7 cellular contexts compared by ENCODE assay signal in genomic region chr14:51828017-51828797, GRCh38. TPM values are rescaled to one million over a fixed set of nuclear protein-coding genes. Genes with fewer than 3 reads are reported as not detected.
DNase-seq lines count a peak whose midpoint lies in the region; ATAC-seq and TF ChIP-seq lines count a peak whose summit lies in the region.

No MANE protein-coding gene starts in this region.

- H3K9me2 ChIP-seq in PC-3 (replicated peaks; ENCODE audit: low read length), result no peaks in the 10 kb centered on the region; the same call in 1 of the 2 replicates

- H3K9ac ChIP-seq in PC-3 (ENCODE audit: low read length), result peak overlapping the region; percentile 57

- no peaks in the 10 kb centered on the region for H3K79me2 ChIP-seq in PC-3 (ENCODE audit: low read length)

- H3K4me1 ChIP-seq in PC-3 (ENCODE audit: insufficient read depth, low read length), result peaks cover 31% of the 10 kb centered on the region

- ATAC-seq in GM18868 (IDR thresholded peaks at IDR 0.05; ENCODE audit: unreplicated experiment), result peak; percentile 100
- peak; percentile 83 for ATAC-seq in HG02884 (IDR thresholded peaks at IDR 0.05; ENCODE audit: unreplicated experiment)
- ATAC-seq in PC-3, result peak; percentile 98
- ATAC-seq in GM21526 (IDR thresholded peaks at IDR 0.05; ENCODE audit: low FRiP score, unreplicated experiment), result no peak

- peak overlapping the region; percentile 10 for H3K27ac Mint-ChIP-seq in activated T-cell treated with anti-CD3 and anti-CD28 coated beads, Interleukin-2, amount 50 U/mL, for 24 hours

- DNase-seq in PC-3, result peak; percentile 94
- DNase-seq in activated T-cell treated with anti-CD3 and anti-CD28 coated beads, Interleukin-2, amount 50 U/mL, for 24 hours, result peak; percentile 75
- peak; percentile 34 for DNase-seq in iPS-NIHi11 (ENCODE audit: low spot score)
- peak; percentile 56 to 68 for DNase-seq in stimulated activated CD8-positive, alpha-beta memory T cell treated with anti-CD3 and anti-CD28 coated beads, Interleukin-7, amount 100 ng/mL, for 4 hours (ENCODE audit: low read depth in 2 of 2)

- intact Hi-C loops in PC-3 (cut with micrococcal nuclease), result loop anchor here (1.0 to 10.0 kb wide), 6 partner anchors 45 to 447 kb away; no protein-coding TSS in a partner anchor

- H2AFZ ChIP-seq in PC-3 (ENCODE audit: low read length), result peak overlapping the region; percentile 61

- H3F3A ChIP-seq in PC-3 (ENCODE audit: low read length, unreplicated experiment), result peaks cover 9% of the 10 kb centered on the region

- peak; percentile 22; the same call in 1 of the 2 replicates for TF ChIP-seq CTCF in PC-3 (conservative IDR thresholded peaks at IDR 0.05; ENCODE audit: low read depth, low read length)

- H3K4me2 ChIP-seq in PC-3 (ENCODE audit: low read length), result peak overlapping the region; percentile 85

- BruUV-seq in PC-3 (replicated peaks; lab: Mats Ljungman, UMichigan), result no TSS peak

- peak overlapping the region; percentile 95 for H3K27ac ChIP-seq in PC-3 (ENCODE audit: low read length)

- peak overlapping the region; percentile 54; the same call in 1 of the 2 replicates for H3K4me3 ChIP-seq in PC-3 (ENCODE audit: low read length)

- H3K4me1 Mint-ChIP-seq in activated T-cell treated with anti-CD3 and anti-CD28 coated beads, Interleukin-2, amount 50 U/mL, for 24 hours (ENCODE audit: low read depth), result no peaks in the 10 kb centered on the region

- H4K20me1 ChIP-seq in PC-3 (ENCODE audit: low read length), result no peaks in the 10 kb centered on the region

- H3K36me3 Mint-ChIP-seq in activated T-cell treated with anti-CD3 and anti-CD28 coated beads, Interleukin-2, amount 50 U/mL, for 24 hours (ENCODE audit: low read depth), result no peaks in the 10 kb centered on the region

- no peaks in the 10 kb centered on the region for H3K36me3 ChIP-seq in PC-3 (ENCODE audit: low read depth, low read length)

- peak overlapping the region; percentile 29 for H3K4me3 Mint-ChIP-seq in activated T-cell treated with anti-CD3 and anti-CD28 coated beads, Interleukin-2, amount 50 U/mL, for 24 hours

- peaks cover 8% of the 10 kb centered on the region for H3K9me3 Mint-ChIP-seq in activated T-cell treated with anti-CD3 and anti-CD28 coated beads, Interleukin-2, amount 50 U/mL, for 24 hours

- CTCF ChIA-PET in PC-3 (lab: Charles Lee), result interaction anchor here (0.5 to 1.7 kb wide), 5 partner anchors 32 to 253 kb away, joined by 3 to 19 read pairs (median 6); partner anchors contain the start of gene GNG2

- no peaks in the 10 kb centered on the region for H3K9me3 ChIP-seq in PC-3 (ENCODE audit: low read length)

- no peaks in the 10 kb centered on the region for H3K27me3 Mint-ChIP-seq in activated T-cell treated with anti-CD3 and anti-CD28 coated beads, Interleukin-2, amount 50 U/mL, for 24 hours

- POLR2A ChIA-PET in PC-3 (lab: Charles Lee; ENCODE audit: unreplicated experiment), result interaction anchor here (0.6 to 1.0 kb wide), 2 partner anchors 41 to 281 kb away, joined by 3 to 14 read pairs; no protein-coding TSS in a partner anchor

- H3K27me3 ChIP-seq in PC-3 (ENCODE audit: low read length), result no peaks in the 10 kb centered on the region

RNA-seq across cellular contexts. Expression of gene GNG2, which starts 32.2 kb away (rescaled TPM):
- total RNA-seq in PC-3 (2014; rRNA removed), result 6.8 and 9.3 TPM in 2 replicates

Comparison
In these comparisons a context has a peak if more than half of its experiments do, and no peak if none do; other contexts are left out.
1. DNase-seq: peak in every context shown above with its lines; median percentile 94 in PC-3; 75 in activated T-cell treated with anti-CD3 and anti-CD28 coated beads, Interleukin-2, amount 50 U/mL, for 24 hours; 62 in stimulated activated CD8-positive, alpha-beta memory T cell treated with anti-CD3 and anti-CD28 coated beads, Interleukin-7, amount 100 ng/mL, for 4 hours; 34 in iPS-NIHi11.